Comparison of ENCODE assay signal across 18 cellular contexts in genomic region chr16:85649411-85649977, GRCh38. TPM values are rescaled to one million over a fixed set of nuclear protein-coding genes. Genes with fewer than 3 reads are reported as not detected.
DNase-seq lines count a peak whose midpoint lies in the region; ATAC-seq and TF ChIP-seq lines count a peak whose summit lies in the region.
"Had no signal": no experiment of that assay in that cellular context is flagged by ENCODE, and none has a peak within 500 bp of the region (broad histone marks: within the 10 kb centered on the region; RNA-seq: fewer than 3 reads in every experiment).

No MANE protein-coding gene starts in this region.

- H3K79me2 ChIP-seq in MM.1S (ENCODE audit: low read length) (no peaks in the 10 kb centered on the region), osteoblast (ENCODE audit: insufficient read depth, low read length) (peaks cover 29% of the 10 kb centered on the region)

- no peak for DNase-seq in CD8-positive, alpha-beta T cell
- DNase-seq in IMR-90: no peak
- peak; percentile 79 for DNase-seq in NCI-H345 (lab: John Stamatoyannopoulos, UW)
- no peak for DNase-seq in effector memory CD8-positive, alpha-beta T cell
- DNase-seq in MM.1S: no peak
- no peak for DNase-seq in stimulated activated CD4-positive, alpha-beta T cell treated with anti-CD3 and anti-CD28 coated beads, Interleukin-15, amount 100 ng/mL, for 24 hours
- DNase-seq in osteoblast (ENCODE audit: insufficient read length, low spot score, missing footprints): no peak
- DNase-seq in GM03348 (ENCODE audit: low spot score): no peak
- DNase-seq: activated CD8-positive, alpha-beta memory T cell treated with anti-CD3 and anti-CD28 coated beads for 24 hours; AML-193; MG63; RPMI8226; T-helper 1 cell; tibial artery had no signal

- H3K9me3 ChIP-seq in CD8-positive, alpha-beta T cell (ENCODE audit: low read length): no peaks in the 10 kb centered on the region
- H3K9me3 ChIP-seq in IMR-90 (ENCODE audit: control insufficient read depth, insufficient read depth, low read length) (no peaks in the 10 kb centered on the region), MM.1S (replicated peaks; ENCODE audit: insufficient read depth, low read length) (no peaks in the 10 kb centered on the region), osteoblast (ENCODE audit: low read depth, low read length) (no peaks in the 10 kb centered on the region)
- H3K9me3 ChIP-seq: MG63, pancreas, tibial artery had no signal

- H3K9ac ChIP-seq in IMR-90 (ENCODE audit: low read depth, low read length) (no peak overlapping the region), MM.1S (ENCODE audit: low read length) (no peak overlapping the region)

- no peak for TF ChIP-seq POLR2A in IMR-90 (IDR thresholded peaks at IDR 0.05; ENCODE audit: low read depth, low read length)

- H3K27me3 ChIP-seq in CD8-positive, alpha-beta T cell (ENCODE audit: insufficient read depth, low read length): no peaks in the 10 kb centered on the region
- H3K27me3 ChIP-seq in IMR-90 (ENCODE audit: control insufficient read depth, insufficient read depth, low read length) (no peaks in the 10 kb centered on the region), MM.1S (replicated peaks; ENCODE audit: insufficient read depth, low read length) (no peaks in the 10 kb centered on the region), osteoblast (ENCODE audit: insufficient read depth, low read length) (no peaks in the 10 kb centered on the region)
- H3K27me3 ChIP-seq: MG63, pancreas, tibial artery had no signal

- H3K27me3 Mint-ChIP-seq in CD8-positive, alpha-beta T cell (ENCODE audit: low read depth): no peaks in the 10 kb centered on the region
- H3K27me3 Mint-ChIP-seq in effector memory CD8-positive, alpha-beta T cell: no peaks in the 10 kb centered on the region
- H3K27me3 Mint-ChIP-seq: activated T-helper 17 cell treated with anti-CD3 and anti-CD28 coated beads, Interleukin-2, amount 50 U/mL, for 72 hours had no signal

- TF ChIP-seq RAD21 in IMR-90 (IDR thresholded peaks at IDR 0.05; ENCODE audit: low read length): no peak

- peaks cover 15% of the 10 kb centered on the region for H3K4me1 Mint-ChIP-seq in CD8-positive, alpha-beta T cell (ENCODE audit: low read depth)
- peaks cover 12% of the 10 kb centered on the region in 2 donors for H3K4me1 Mint-ChIP-seq in effector memory CD8-positive, alpha-beta T cell (ENCODE audit: low read depth in 2 of 2)

- H4K8ac ChIP-seq in IMR-90 (ENCODE audit: low read depth in 2 of 2, low read length in 2 of 2): no peak overlapping the region

- H2BK15ac ChIP-seq in IMR-90 (ENCODE audit: low read depth, low read length): no peak overlapping the region

- peaks cover 66% of the 10 kb centered on the region for H4K20me1 ChIP-seq in IMR-90 (ENCODE audit: insufficient read depth, low read length)
- H4K20me1 ChIP-seq in MM.1S (ENCODE audit: insufficient read depth, low read length): no peaks in the 10 kb centered on the region
- peaks cover 62% of the 10 kb centered on the region for H4K20me1 ChIP-seq in osteoblast (ENCODE audit: insufficient read depth, low read length)

- no peaks in the 10 kb centered on the region for H3K9me2 ChIP-seq in MM.1S (replicated peaks; ENCODE audit: insufficient read depth, low read length)

- no peak overlapping the region for H3K4me2 ChIP-seq in IMR-90 (ENCODE audit: low read depth, low read length)
- H3K4me2 ChIP-seq in MM.1S (ENCODE audit: low read depth, low read length): no peak overlapping the region
- H3K4me2 ChIP-seq in osteoblast (ENCODE audit: insufficient read depth, low read length): no peak overlapping the region

- intact Hi-C loops in CD8-positive, alpha-beta T cell (cut with DNase I, micrococcal nuclease): no loop called here
- intact Hi-C loops in IMR-90 (cut with micrococcal nuclease): no loop called here

- no peak overlapping the region for H4K91ac ChIP-seq in IMR-90 (ENCODE audit: insufficient read depth, low read depth, low read length)

- H3K4me3 Mint-ChIP-seq in CD8-positive, alpha-beta T cell: no peak overlapping the region
- no peak overlapping the region for H3K4me3 Mint-ChIP-seq in effector memory CD8-positive, alpha-beta T cell

- POLR2A ChIA-PET in CD8-positive, alpha-beta T cell (lab: Charles Lee): no interaction called here
- POLR2A ChIA-PET in IMR-90 (lab: Charles Lee; ENCODE audit: unreplicated experiment): no interaction called here

- no peak overlapping the region for H4K5ac ChIP-seq in IMR-90 (ENCODE audit: low read depth, low read length)

- H3F3A ChIP-seq in MM.1S (ENCODE audit: insufficient read depth, low read length): no peaks in the 10 kb centered on the region

- no peak overlapping the region for H3K4ac ChIP-seq in IMR-90 (ENCODE audit: low read depth, low read length)

- H2BK120ac ChIP-seq in IMR-90 (ENCODE audit: low read depth, low read length): no peak overlapping the region

- BruUV-seq in IMR-90 (replicated peaks; lab: Mats Ljungman, UMichigan): no TSS peak

- 100% methylated on average over 3 of the region's 11 CpGs; no CpG with 5 or more reads in 1 of the 2 experiments for WGBS in IMR-90 (ENCODE audit: extremely low coverage in 2 of 2, insufficient read length in 1 of 2), 2 experiments

- H2BK20ac ChIP-seq in IMR-90 (ENCODE audit: low read depth, low read length): no peak overlapping the region

- CTCF ChIA-PET in CD8-positive, alpha-beta T cell (lab: Charles Lee): interaction anchor here (0.5 to 1.9 kb wide), 3 partner anchors 9 to 134 kb away, joined by 3 to 6 read pairs (median 4); no protein-coding TSS in a partner anchor
- CTCF ChIA-PET in IMR-90 (lab: Yijun Ruan, JAX): no interaction called here

- H3K56ac ChIP-seq in IMR-90 (ENCODE audit: extremely low read depth, insufficient read depth, low read length): no peak overlapping the region

- H3K9me3 Mint-ChIP-seq in CD8-positive, alpha-beta T cell: no peaks in the 10 kb centered on the region
- H3K9me3 Mint-ChIP-seq in effector memory CD8-positive, alpha-beta T cell: no peaks in the 10 kb centered on the region
- H3K9me3 Mint-ChIP-seq: activated T-helper 17 cell treated with anti-CD3 and anti-CD28 coated beads, Interleukin-2, amount 50 U/mL, for 72 hours had no signal

- peak overlapping the region; percentile 60 for H3K27ac Mint-ChIP-seq in CD8-positive, alpha-beta T cell
- H3K27ac Mint-ChIP-seq in effector memory CD8-positive, alpha-beta T cell: peak overlapping the region; percentile 20 to 79

- no peak overlapping the region for H3K27ac ChIP-seq in CD8-positive, alpha-beta T cell (ENCODE audit: low read depth, low read length)
- H3K27ac ChIP-seq in IMR-90 (ENCODE audit: insufficient read depth, low read length) (no peak overlapping the region), MM.1S (ENCODE audit: low read length) (no peak overlapping the region), osteoblast (ENCODE audit: low read depth, low read length) (no peak overlapping the region)
- H3K27ac ChIP-seq: pancreas, tibial artery, VCaP had no signal

- peaks cover 10% of the 10 kb centered on the region for H3K4me1 ChIP-seq in CD8-positive, alpha-beta T cell (ENCODE audit: insufficient read depth, low read length)
- peaks cover 14% of the 10 kb centered on the region for H3K4me1 ChIP-seq in IMR-90 (ENCODE audit: control insufficient read depth, insufficient read depth, low read length)
- no peaks in the 10 kb centered on the region for H3K4me1 ChIP-seq in MM.1S (ENCODE audit: low read length)
- peaks cover 4% of the 10 kb centered on the region for H3K4me1 ChIP-seq in osteoblast (ENCODE audit: insufficient read depth, low read length)

- no peak for ATAC-seq in CD8-positive, alpha-beta T cell
- ATAC-seq in IMR-90 (ENCODE audit: low read depth): no peak
- no peak for ATAC-seq in effector memory CD8-positive, alpha-beta T cell (replicated peaks)
- ATAC-seq: HepG2, pancreas had no signal

- no peak overlapping the region for H2BK5ac ChIP-seq in IMR-90 (ENCODE audit: low read depth, low read length, poor library complexity, severe bottlenecking)

- H3K79me1 ChIP-seq in IMR-90 (ENCODE audit: low read depth in 1 of 2, low read length in 2 of 2): peaks cover 8 to 32% of the 10 kb centered on the region in 2 experiments

- H3K4me3 ChIP-seq in CD8-positive, alpha-beta T cell (ENCODE audit: low read depth, low read length): no peak overlapping the region
- H3K4me3 ChIP-seq in IMR-90 (ENCODE audit: insufficient read depth, low read depth, low read length): no peak overlapping the region
- no peak overlapping the region for H3K4me3 ChIP-seq in MM.1S (ENCODE audit: low read length)
- no peak overlapping the region for H3K4me3 ChIP-seq in osteoblast (ENCODE audit: insufficient read depth, low read length)
- H3K4me3 ChIP-seq: MG63, pancreas, tibial artery had no signal

- no peak overlapping the region for H3K14ac ChIP-seq in IMR-90 (replicated peaks; ENCODE audit: low read depth, low read length)

- H3K23ac ChIP-seq in IMR-90 (ENCODE audit: low read depth, low read length): no peak overlapping the region

- no peak for TF ChIP-seq CTCF in CD8-positive, alpha-beta T cell (IDR thresholded peaks at IDR 0.05)
- TF ChIP-seq CTCF in IMR-90 (conservative IDR thresholded peaks at IDR 0.05; ENCODE audit: low read depth, low read length) (no peak), MM.1S (IDR thresholded peaks at IDR 0.05; ENCODE audit: low read length) (no peak), osteoblast (IDR thresholded peaks at IDR 0.05; ENCODE audit: extremely low read depth, low read depth, low read length) (no peak)

- 0 out of 2 replicates have a peak, but pooled peaks cover 6% of the 10 kb centered on the region for H3K9me1 ChIP-seq in IMR-90 (ENCODE audit: insufficient read depth, low read length)

- H2AFZ ChIP-seq in IMR-90 (replicated peaks; ENCODE audit: low read length, poor library complexity) (no peak overlapping the region), MM.1S (ENCODE audit: low read length) (no peak overlapping the region), osteoblast (ENCODE audit: low read length) (no peak overlapping the region)

- dilution Hi-C loops in IMR-90 (cut with HindIII; ENCODE audit: low sequenced_read_pairs, unreplicated experiment): no loop called here

- no peak overlapping the region for H2AK5ac ChIP-seq in IMR-90 (ENCODE audit: low read depth, low read length)

- peaks cover 36% of the 10 kb centered on the region for H3K36me3 Mint-ChIP-seq in CD8-positive, alpha-beta T cell
- peaks cover 31% of the 10 kb centered on the region for H3K36me3 Mint-ChIP-seq in effector memory CD8-positive, alpha-beta T cell (ENCODE audit: insufficient read depth)

- in situ Hi-C loops in IMR-90 (cut with MboI; ENCODE audit: low sequenced_read_pairs): no loop called here

- H3K18ac ChIP-seq in IMR-90 (ENCODE audit: low read depth, low read length): no peak overlapping the region

- peak overlapping the region; percentile 45 for H2AK9ac ChIP-seq in IMR-90 (replicated peaks; ENCODE audit: low read depth, low read length, poor library complexity)

- H3K36me3 ChIP-seq in CD8-positive, alpha-beta T cell (ENCODE audit: insufficient read depth, low read length): peaks cover 14% of the 10 kb centered on the region
- peaks cover 18% of the 10 kb centered on the region for H3K36me3 ChIP-seq in IMR-90 (ENCODE audit: control insufficient read depth, insufficient read depth, low read length)
- H3K36me3 ChIP-seq in MM.1S (replicated peaks; ENCODE audit: insufficient read depth, low read length): no peaks in the 10 kb centered on the region
- H3K36me3 ChIP-seq in osteoblast (ENCODE audit: insufficient read depth, low read length): peaks cover 3% of the 10 kb centered on the region

RNA-seq across cellular contexts. Expression of gene GSE1, which starts 36.4 kb away (rescaled TPM):
- total RNA-seq in CD8-positive, alpha-beta T cell: 10 to 100 TPM; 67.8 to 72.1 TPM
- total RNA-seq in IMR-90 (2012; rRNA removed) (9.4 and 14.9 TPM in 2 replicates), osteoblast (49.6 and 55.7 TPM in 2 replicates)
- polyA plus RNA-seq in IMR-90 (2012; rRNA removed): 25.5 and 30.8 TPM in 2 replicates
- polyA plus RNA-seq in IMR-90 (2012; cell fraction: cytosol; rRNA removed): 17.0 and 25.6 TPM in 2 replicates
- polyA plus RNA-seq in IMR-90 (2012; cell fraction: nucleus; rRNA removed; ENCODE audit: low replicate concordance): 79.5 and 93.9 TPM in 2 replicates

RNA-seq across cellular contexts. Expression of gene GINS2, which starts 39.3 kb away (rescaled TPM):
- total RNA-seq in CD8-positive, alpha-beta T cell: 1 to 10 TPM in 1 of 2 experiments, under 1 TPM in 1; 0.58 to 1.0 TPM
- total RNA-seq in IMR-90 (2012; rRNA removed) (12.8 and 13.4 TPM in 2 replicates), osteoblast (1.2 and 1.8 TPM in 2 replicates)
- 11.3 and 12.0 TPM in 2 replicates for polyA plus RNA-seq in IMR-90 (2012; rRNA removed)
- 4.0 and 9.5 TPM in 2 replicates for polyA plus RNA-seq in IMR-90 (2012; cell fraction: cytosol; rRNA removed)
- polyA plus RNA-seq in IMR-90 (2012; cell fraction: nucleus; rRNA removed; ENCODE audit: low replicate concordance): 1.7 and 3.6 TPM in 2 replicates
